In genomic region chr6:145031001-145031400, GRCh38 we compare ENCODE assay signal across 28 cellular contexts.
DNase-seq lines count a peak whose midpoint lies in the region; ATAC-seq, FAIRE-seq and TF ChIP-seq lines count a peak whose summit lies in the region.
"Had no signal": no experiment of that assay in that cellular context is flagged by ENCODE, and none has a peak within 500 bp of the region (broad histone marks: within the 10 kb centered on the region; RNA-seq: fewer than 3 reads in every experiment).

No MANE protein-coding gene starts in this region.

- H3F3A ChIP-seq in GM23248 (ENCODE audit: insufficient read depth) (no peaks in the 10 kb centered on the region), neural progenitor cell (ENCODE audit: low read depth) (no peaks in the 10 kb centered on the region)

- H3K79me2 ChIP-seq in GM23248 (ENCODE audit: insufficient read depth) (no peaks in the 10 kb centered on the region), astrocyte (ENCODE audit: insufficient read depth, low read length) (no peaks in the 10 kb centered on the region), neural progenitor cell (ENCODE audit: low read depth) (no peaks in the 10 kb centered on the region)

- no peaks in the 10 kb centered on the region for H3K9me3 ChIP-seq in GM23248 (ENCODE audit: low read depth)
- H3K9me3 ChIP-seq in astrocyte (ENCODE audit: insufficient read depth, low read depth, low read length) = no peaks in the 10 kb centered on the region
- H3K9me3 ChIP-seq in neural progenitor cell (ENCODE audit: low read depth) = no peaks in the 10 kb centered on the region
- H3K9me3 ChIP-seq: BLaER1, Peyer's patch had no signal

- no peaks in the 10 kb centered on the region for H3K36me3 ChIP-seq in GM23248 (ENCODE audit: low read depth)
- H3K36me3 ChIP-seq in astrocyte (ENCODE audit: insufficient read depth, low read length) = no peaks in the 10 kb centered on the region
- no peaks in the 10 kb centered on the region for H3K36me3 ChIP-seq in neural progenitor cell
- H3K36me3 ChIP-seq: BLaER1, Peyer's patch had no signal

- in situ Hi-C loops in GM23248 (cut with MboI) = no loop called here

- H3K4me2 ChIP-seq in GM23248 (ENCODE audit: unreplicated experiment) = no peak overlapping the region
- H3K4me2 ChIP-seq in astrocyte (ENCODE audit: low read length) = no peak overlapping the region
- no peak overlapping the region for H3K4me2 ChIP-seq in neural progenitor cell
- H3K4me2 ChIP-seq: BLaER1, GM23338 had no signal

- TF ChIP-seq CTCF in astrocyte (IDR thresholded peaks at IDR 0.05; ENCODE audit: insufficient read depth, low read depth, low read length) (no peak), fibroblast of the aortic adventitia (IDR thresholded peaks at IDR 0.05; ENCODE audit: insufficient read depth, low read length) (no peak), neural progenitor cell (IDR thresholded peaks at IDR 0.05) (no peak)

- H3K9me3 Mint-ChIP-seq in astrocyte (ENCODE audit: unreplicated experiment) = peaks cover 3% of the 10 kb centered on the region
- H3K9me3 Mint-ChIP-seq in neural progenitor cell = peaks cover 3% of the 10 kb centered on the region
- H3K9me3 Mint-ChIP-seq: CD4-positive, alpha-beta T cell; GM23338; H9 had no signal

- H3K4me1 Mint-ChIP-seq in astrocyte (ENCODE audit: low read depth, unreplicated experiment) (peaks cover 7% of the 10 kb centered on the region), neural progenitor cell (no peaks in the 10 kb centered on the region)
- H3K4me1 Mint-ChIP-seq: GM23338 had no signal

- H3K27ac ChIP-seq in GM23248 (no peak overlapping the region), astrocyte (ENCODE audit: low read depth, low read length) (no peak overlapping the region), neural progenitor cell (no peak overlapping the region)
- H3K27ac ChIP-seq: BLaER1, HL-60, Peyer's patch, SK-N-MC had no signal

- 16 to 30% methylated on average over 2 of the region's 2 CpGs for WGBS in GM23248 (ENCODE audit: low coverage in 1 of 2, low lambda C conversion rate in 2 of 2, missing lambda C conversion rate in 2 of 2), 2 experiments

- H2AFZ ChIP-seq in GM23248 = no peak overlapping the region
- H2AFZ ChIP-seq in astrocyte (ENCODE audit: low read depth, low read length) = no peak overlapping the region
- no peak overlapping the region for H2AFZ ChIP-seq in neural progenitor cell (replicated peaks)
- H2AFZ ChIP-seq: GM23338 had no signal

- no peaks in the 10 kb centered on the region for H4K20me1 ChIP-seq in GM23248 (ENCODE audit: insufficient read depth)
- no peaks in the 10 kb centered on the region for H4K20me1 ChIP-seq in astrocyte (ENCODE audit: insufficient read depth, low read length)
- no peaks in the 10 kb centered on the region for H4K20me1 ChIP-seq in neural progenitor cell (ENCODE audit: low read depth)
- H4K20me1 ChIP-seq: BLaER1 had no signal

- H3K4me3 Mint-ChIP-seq in astrocyte (ENCODE audit: unreplicated experiment) (no peak overlapping the region), neural progenitor cell (no peak overlapping the region)
- H3K4me3 Mint-ChIP-seq: CD4-positive, alpha-beta T cell; GM23338; H9 had no signal

- peak; percentile 62 for FAIRE-seq in astrocyte (lab: Jason Lieb, UNC)
- FAIRE-seq: D721Med, GM12892, GM19239 had no signal

- no peaks in the 10 kb centered on the region; the same call in 1 of the 2 replicates for H3K9me2 ChIP-seq in GM23248 (ENCODE audit: insufficient read depth)

- H3K27me3 Mint-ChIP-seq in astrocyte (ENCODE audit: low read depth, unreplicated experiment) (no peaks in the 10 kb centered on the region), neural progenitor cell (ENCODE audit: insufficient read depth, low read depth) (no peaks in the 10 kb centered on the region)

- H3K4me3 ChIP-seq in GM23248 (no peak overlapping the region), astrocyte (ENCODE audit: insufficient read depth, low read depth, low read length) (no peak overlapping the region), fibroblast of the aortic adventitia (ENCODE audit: low read depth, low read length) (no peak overlapping the region), neural progenitor cell (no peak overlapping the region)
- H3K4me3 ChIP-seq: BLaER1, GM23338, Peyer's patch, SK-N-MC had no signal

- H3K36me3 Mint-ChIP-seq in astrocyte (ENCODE audit: low read depth, unreplicated experiment) (no peaks in the 10 kb centered on the region), neural progenitor cell (no peaks in the 10 kb centered on the region)

- H3K9ac ChIP-seq in GM23248 (no peak overlapping the region), astrocyte (ENCODE audit: low read length) (no peak overlapping the region), neural progenitor cell (no peak overlapping the region)
- H3K9ac ChIP-seq: BLaER1 had no signal

- DNase-seq in GM23248 (peak; percentile 53), astrocyte (ENCODE audit: low read depth) (peak; percentile 37), fibroblast of the aortic adventitia (ENCODE audit: low read depth) (peak; percentile 20), MV-4-11 (lab: John Stamatoyannopoulos, UW) (no peak), neural progenitor cell (ENCODE audit: low spot score) (no peak)
- DNase-seq: CD4-positive, alpha-beta T cell; DMS53; GDM1; H9; NCI-H1092 treated with DMSO at 0.1 percent for 48 hours; NCI-H1436; NCI-H187; NCI-H2081 treated with DMSO at 0.1 percent for 48 hours; NCI-H2171; NCI-H226; NCI-H510A; NCI-H69; Peyer's patch; SIG-M5 had no signal

- H3K4me1 ChIP-seq in GM23248 (ENCODE audit: insufficient read depth) (peaks cover 13% of the 10 kb centered on the region), astrocyte (ENCODE audit: insufficient read depth, low read length) (no peaks in the 10 kb centered on the region), neural progenitor cell (no peaks in the 10 kb centered on the region)
- H3K4me1 ChIP-seq: BLaER1, Peyer's patch had no signal

- no peak for ATAC-seq in HG02642 (IDR thresholded peaks at IDR 0.05; ENCODE audit: poor library complexity, unreplicated experiment)
- no peak for ATAC-seq in GM18498 (IDR thresholded peaks at IDR 0.05; ENCODE audit: unreplicated experiment)
- ATAC-seq: GM23338 had no signal

- H3K27me3 ChIP-seq in GM23248 (replicated peaks; ENCODE audit: insufficient read depth) (no peaks in the 10 kb centered on the region), astrocyte (ENCODE audit: insufficient read depth, low read length) (no peaks in the 10 kb centered on the region), neural progenitor cell (no peaks in the 10 kb centered on the region)
- H3K27me3 ChIP-seq: BLaER1, Peyer's patch had no signal

- H3K27ac Mint-ChIP-seq in astrocyte (ENCODE audit: unreplicated experiment) (no peak overlapping the region), neural progenitor cell (no peak overlapping the region)
- H3K27ac Mint-ChIP-seq: CD4-positive, alpha-beta T cell; GM23338; H9 had no signal

Comparison
In these comparisons a context has a peak if more than half of its experiments do, and no peak if none do; other contexts are left out.
1. DNase-seq: peak in GM23248 (single experiment), astrocyte (single experiment) and fibroblast of the aortic adventitia (single experiment); none in MV-4-11 (single experiment) and neural progenitor cell (single experiment).